ENCODE assay signal across 8 cellular contexts in the genomic region with DNA sequence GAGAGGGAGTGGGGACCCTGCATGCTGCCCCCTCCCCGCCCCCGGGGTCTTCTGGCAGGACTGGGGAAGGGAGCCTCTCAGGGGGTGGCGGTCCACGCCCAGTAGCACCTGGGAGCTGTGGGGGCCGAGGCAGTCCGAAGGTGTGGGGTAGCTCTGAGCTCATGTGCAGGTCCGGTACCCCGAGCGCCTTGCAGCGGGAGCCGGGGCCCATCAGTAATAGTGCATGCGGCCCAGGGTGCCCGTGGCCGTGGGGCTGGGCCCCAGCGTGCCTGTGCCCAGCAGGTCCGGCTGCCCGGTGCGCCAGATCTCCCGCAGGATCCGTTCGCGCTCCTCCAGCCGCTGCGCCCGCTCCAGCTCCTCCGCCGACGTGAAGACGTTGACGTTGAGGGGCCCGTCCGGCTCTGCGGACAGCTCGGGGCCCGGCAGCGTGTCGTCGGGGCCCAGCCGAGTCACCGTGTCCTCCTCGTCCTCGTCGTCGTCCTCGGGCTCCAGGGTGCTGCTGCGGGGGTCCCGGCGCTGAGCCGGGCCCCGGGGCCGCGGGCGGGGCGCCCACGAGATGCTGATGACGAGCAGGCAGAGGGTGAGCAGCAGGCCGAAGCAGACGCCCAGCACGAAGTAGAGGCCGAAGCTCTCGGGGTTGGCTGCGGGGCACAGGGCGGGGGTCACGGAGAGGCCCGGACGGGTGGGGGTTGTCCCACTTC. TPM values are rescaled to one million over a fixed set of nuclear protein-coding genes. Genes with fewer than 3 reads are reported as not detected.
A peak's percentile ranks its signal among the peaks of the same experiment; 100 is the strongest.
DNase-seq lines count a peak whose midpoint lies in the region; ATAC-seq, FAIRE-seq and TF ChIP-seq lines count a peak whose summit lies in the region.

No MANE protein-coding gene starts in this region.

- peak overlapping the region; percentile 87 for H3K27ac ChIP-seq in IMR-90 (ENCODE audit: insufficient read depth, low read length)
- H3K27ac ChIP-seq in endothelial cell of umbilical vein (ENCODE audit: insufficient read depth, low read depth, low read length) = peak overlapping the region; percentile 62

- TF ChIP-seq POLR2A in IMR-90 (IDR thresholded peaks at IDR 0.05; ENCODE audit: low read depth, low read length) = no peak
- TF ChIP-seq POLR2A in endothelial cell of umbilical vein (IDR thresholded peaks at IDR 0.05; ENCODE audit: low read depth, low read length) = no peak

- POLR2A ChIA-PET in AG04449 (lab: Yijun Ruan, JAX) = interaction anchor here (0.7 to 3.0 kb wide), 10 partner anchors 13 to 173 kb away, joined by 3 to 19 read pairs (median 6); partner anchors contain the start of genes LSM10, SH3D21 and TRAPPC3
- POLR2A ChIA-PET in IMR-90 (lab: Charles Lee; ENCODE audit: unreplicated experiment) = no interaction called here
- POLR2A ChIA-PET in endothelial cell of umbilical vein (lab: Charles Lee) = interaction anchor here (1.3 kb wide), 1 partner anchor 15 kb away, joined by 4 read pairs; no protein-coding TSS in a partner anchor

- WGBS in IMR-90 (ENCODE audit: extremely low coverage in 2 of 2, insufficient read length in 1 of 2), 2 experiments = 12% methylated on average over 29 of the region's 66 CpGs; no CpG with 5 or more reads in 1 of the 2 experiments

- H3K9me3 Mint-ChIP-seq in natural killer cell treated with Interleukin-12 subunit alpha and Interleukin-12 subunit beta and Interleukin-15 and Interleukin-18, amount 100 ng/mL, for 72 hours = no peaks in the 10 kb centered on the region

- peak overlapping the region; percentile 87 for H3K4me2 ChIP-seq in IMR-90 (ENCODE audit: low read depth, low read length)
- H3K4me2 ChIP-seq in endothelial cell of umbilical vein (ENCODE audit: insufficient read depth, low read length) = peak overlapping the region; percentile 79

- DNase-seq in AG04449 (ENCODE audit: low read depth, low spot score) = no peak
- no peak for DNase-seq in IMR-90
- no peak for DNase-seq in endothelial cell of umbilical vein (ENCODE audit: low read depth, low spot score)
- DNase-seq in natural killer cell treated with Interleukin-12 subunit alpha and Interleukin-12 subunit beta and Interleukin-15 and Interleukin-18, amount 100 ng/mL, for 72 hours (ENCODE audit: low spot score) = no peak
- DNase-seq in SHP77 (lab: John Stamatoyannopoulos, UW) = no peak
- no peak for DNase-seq in NCI-H2171 treated with DMSO at 0.1 percent for 48 hours (lab: John Stamatoyannopoulos, UW)

- peak overlapping the region; percentile 99 for H2AK9ac ChIP-seq in IMR-90 (replicated peaks; ENCODE audit: low read depth, low read length, poor library complexity)

- H3K56ac ChIP-seq in IMR-90 (ENCODE audit: extremely low read depth, insufficient read depth, low read length) = 0 out of 2 replicates have a peak overlapping the region, but pooled peaks have one; percentile 18

- peak overlapping the region; percentile 97 for H3K14ac ChIP-seq in IMR-90 (replicated peaks; ENCODE audit: low read depth, low read length)

- no peak overlapping the region for H2BK15ac ChIP-seq in IMR-90 (ENCODE audit: low read depth, low read length)

- peak overlapping the region; percentile 76 for H4K91ac ChIP-seq in IMR-90 (ENCODE audit: insufficient read depth, low read depth, low read length)

- CTCF ChIA-PET in AG04449 (lab: Yijun Ruan, JAX) (interaction anchor here (0.8 to 3.5 kb wide), 9 partner anchors 20 to 173 kb away, joined by 3 to 17 read pairs (median 4); partner anchors contain the start of gene TRAPPC3), IMR-90 (lab: Yijun Ruan, JAX) (no interaction called here), endothelial cell of umbilical vein (lab: Charles Lee) (interaction anchor here (0.8 to 2.4 kb wide), 4 partner anchors 13 to 23 kb away, joined by 3 to 13 read pairs (median 3); partner anchors contain the start of gene SH3D21)

- H4K8ac ChIP-seq in IMR-90 (ENCODE audit: low read depth in 2 of 2, low read length in 2 of 2) = peak overlapping the region; percentile 87 to 95; a peak in 2 of 4 replicates

- peak; percentile 2 for ATAC-seq in IMR-90 (ENCODE audit: low read depth)
- ATAC-seq in natural killer cell treated with Interleukin-12 subunit alpha and Interleukin-12 subunit beta and Interleukin-15 and Interleukin-18, amount 100 ng/mL, for 72 hours = no peak
- ATAC-seq in GM18907 (IDR thresholded peaks at IDR 0.05; ENCODE audit: unreplicated experiment) = no peak
- no peak for ATAC-seq in GM21423 (IDR thresholded peaks at IDR 0.05; ENCODE audit: unreplicated experiment)

- peaks cover 0 to 60% of the 10 kb centered on the region in 2 experiments for H3K79me1 ChIP-seq in IMR-90 (ENCODE audit: low read depth in 1 of 2, low read length in 2 of 2)

- FAIRE-seq in endothelial cell of umbilical vein (lab: Jason Lieb, UNC) = no peak

- H2AK5ac ChIP-seq in IMR-90 (ENCODE audit: low read depth, low read length) = peak overlapping the region; percentile 100

- H4K20me1 ChIP-seq in IMR-90 (ENCODE audit: insufficient read depth, low read length) (peaks cover 7% of the 10 kb centered on the region), endothelial cell of umbilical vein (replicated peaks; ENCODE audit: control insufficient read depth, extremely low read depth, insufficient read depth, low read length) (no peaks in the 10 kb centered on the region)

- peak overlapping the region; percentile 53 for H3K4me3 Mint-ChIP-seq in natural killer cell treated with Interleukin-12 subunit alpha and Interleukin-12 subunit beta and Interleukin-15 and Interleukin-18, amount 100 ng/mL, for 72 hours

- H4K5ac ChIP-seq in IMR-90 (ENCODE audit: low read depth, low read length) = no peak overlapping the region; the same call in 1 of the 2 replicates

- peak overlapping the region; percentile 78 for H3K4me3 ChIP-seq in AG04449 (ENCODE audit: low read depth, low read length)
- peak overlapping the region; percentile 78 for H3K4me3 ChIP-seq in IMR-90 (ENCODE audit: insufficient read depth, low read depth, low read length)
- peak overlapping the region in 2 of 3 experiments; percentile 71 to 85 for H3K4me3 ChIP-seq in endothelial cell of umbilical vein (replicated peaks in 1 of 3; ENCODE audit: insufficient read depth in 1 of 3, low read depth in 1 of 3, low read length in 3 of 3)

- H2AFZ ChIP-seq in IMR-90 (replicated peaks; ENCODE audit: low read length, poor library complexity) (peak overlapping the region; percentile 86), endothelial cell of umbilical vein (ENCODE audit: low read depth, low read length) (no peak overlapping the region)

- H3K9me3 ChIP-seq in IMR-90 (ENCODE audit: control insufficient read depth, insufficient read depth, low read length) (no peaks in the 10 kb centered on the region), endothelial cell of umbilical vein (replicated peaks; ENCODE audit: control insufficient read depth, insufficient read depth, low read length) (no peaks in the 10 kb centered on the region)

- H3K9ac ChIP-seq in IMR-90 (ENCODE audit: low read depth, low read length) = peak overlapping the region; percentile 71
- no peak overlapping the region for H3K9ac ChIP-seq in endothelial cell of umbilical vein (replicated peaks; ENCODE audit: extremely low read depth, insufficient read depth, low read length)

- intact Hi-C loops in IMR-90 (cut with micrococcal nuclease) = loop anchor here (2.0 to 5.0 kb wide), 3 partner anchors 29 to 65 kb away; partner anchors contain the start of gene STK40
- intact Hi-C loops in endothelial cell of umbilical vein (cut with micrococcal nuclease) = no loop called here

- peak overlapping the region; percentile 91 for H2BK5ac ChIP-seq in IMR-90 (ENCODE audit: low read depth, low read length, poor library complexity, severe bottlenecking)

- BruUV-seq in IMR-90 (replicated peaks; lab: Mats Ljungman, UMichigan) (no TSS peak), endothelial cell of umbilical vein (replicated peaks; lab: Mats Ljungman, UMichigan) (TSS peak; percentile 29)

- peak overlapping the region; percentile 90; the same call in 1 of the 2 replicates for H2BK120ac ChIP-seq in IMR-90 (ENCODE audit: low read depth, low read length)

- peaks cover 14% of the 10 kb centered on the region for H3K79me2 ChIP-seq in endothelial cell of umbilical vein (ENCODE audit: control insufficient read depth, insufficient read depth, low read length)

- H3K4ac ChIP-seq in IMR-90 (ENCODE audit: low read depth, low read length) = peak overlapping the region; percentile 99

- in situ Hi-C loops in IMR-90 (cut with MboI; ENCODE audit: low sequenced_read_pairs) = no loop called here

- H3K9me1 ChIP-seq in IMR-90 (ENCODE audit: insufficient read depth, low read length) (peaks cover 16% of the 10 kb centered on the region), endothelial cell of umbilical vein (replicated peaks; ENCODE audit: control insufficient read depth, extremely low read depth, insufficient read depth, low read length) (no peaks in the 10 kb centered on the region)

- TF ChIP-seq CTCF in AG04449 (IDR thresholded peaks at IDR 0.05; ENCODE audit: insufficient read depth, low read length, missing control alignments) (no peak), IMR-90 (conservative IDR thresholded peaks at IDR 0.05; ENCODE audit: low read depth, low read length) (no peak), endothelial cell of umbilical vein (IDR thresholded peaks at IDR 0.05; ENCODE audit: extremely low read depth in 1 of 2, insufficient read depth in 1 of 2, low read depth in 1 of 2, low read length in 2 of 2) (no peak)

- H3K4me1 ChIP-seq in IMR-90 (ENCODE audit: control insufficient read depth, insufficient read depth, low read length) = peaks cover 26% of the 10 kb centered on the region
- peaks cover 13% of the 10 kb centered on the region for H3K4me1 ChIP-seq in endothelial cell of umbilical vein (ENCODE audit: control insufficient read depth, extremely low read depth, insufficient read depth, low read length)

- peak overlapping the region; percentile 98; the same call in 1 of the 2 replicates for H3K23ac ChIP-seq in IMR-90 (ENCODE audit: low read depth, low read length)

- H3K27me3 Mint-ChIP-seq in natural killer cell treated with Interleukin-12 subunit alpha and Interleukin-12 subunit beta and Interleukin-15 and Interleukin-18, amount 100 ng/mL, for 72 hours = peaks cover 0 to 1% of the 10 kb centered on the region in 2 donors

- H3K36me3 ChIP-seq in IMR-90 (ENCODE audit: control insufficient read depth, insufficient read depth, low read length) (peaks cover 9% of the 10 kb centered on the region), endothelial cell of umbilical vein (ENCODE audit: control insufficient read depth in 2 of 2, extremely low read depth in 1 of 2, insufficient read depth in 2 of 2, low read length in 2 of 2) (peaks cover 0 to 5% of the 10 kb centered on the region in 2 experiments)

- dilution Hi-C loops in IMR-90 (cut with HindIII; ENCODE audit: low sequenced_read_pairs, unreplicated experiment) (no loop called here), endothelial cell of umbilical vein (cut with MboI; ENCODE audit: extremely low pct_ligation_motif_present, low sequenced_read_pairs) (no loop called here)

- H3K27me3 ChIP-seq in IMR-90 (ENCODE audit: control insufficient read depth, insufficient read depth, low read length) (no peaks in the 10 kb centered on the region), endothelial cell of umbilical vein (ENCODE audit: control insufficient read depth in 2 of 2, insufficient read depth in 2 of 2, low read length in 2 of 2) (no peaks in the 10 kb centered on the region)

- TF ChIP-seq RAD21 in IMR-90 (IDR thresholded peaks at IDR 0.05; ENCODE audit: low read length) = no peak

- peaks cover 1 to 15% of the 10 kb centered on the region in 2 donors for H3K4me1 Mint-ChIP-seq in natural killer cell treated with Interleukin-12 subunit alpha and Interleukin-12 subunit beta and Interleukin-15 and Interleukin-18, amount 100 ng/mL, for 72 hours (ENCODE audit: low read depth in 2 of 2)

- H3K27ac Mint-ChIP-seq in natural killer cell treated with Interleukin-12 subunit alpha and Interleukin-12 subunit beta and Interleukin-15 and Interleukin-18, amount 100 ng/mL, for 72 hours = peak overlapping the region in 1 of 2 donors; percentile 49

- no peak overlapping the region; the same call in 1 of the 2 replicates for H3K18ac ChIP-seq in IMR-90 (ENCODE audit: low read depth, low read length)

- no peak overlapping the region for H2BK20ac ChIP-seq in IMR-90 (ENCODE audit: low read depth, low read length)

- no peaks in the 10 kb centered on the region for H3K36me3 Mint-ChIP-seq in natural killer cell treated with Interleukin-12 subunit alpha and Interleukin-12 subunit beta and Interleukin-15 and Interleukin-18, amount 100 ng/mL, for 72 hours

RNA-seq across cellular contexts. Expression of gene EVA1B, which starts 1.2 kb away (rescaled TPM):
- total RNA-seq in IMR-90 (2012; rRNA removed) = 49.8 and 63.3 TPM in 2 replicates
- polyA plus RNA-seq in IMR-90 (2012; rRNA removed) = 64.6 and 147 TPM in 2 replicates
- polyA plus RNA-seq in IMR-90 (2012; cell fraction: cytosol; rRNA removed) = 167 and 245 TPM in 2 replicates
- 42.8 and 99.5 TPM in 2 replicates for polyA plus RNA-seq in IMR-90 (2012; cell fraction: nucleus; rRNA removed; ENCODE audit: low replicate concordance)
- total RNA-seq in endothelial cell of umbilical vein = 63.2 and 64.7 TPM in 2 replicates
- 132 and 255 TPM in 2 replicates for polyA plus RNA-seq in endothelial cell of umbilical vein
- 42.8 and 79.0 TPM in 2 replicates for polyA plus RNA-seq in endothelial cell of umbilical vein (2011; cell fraction: cytosol; rRNA removed)
- polyA plus RNA-seq in endothelial cell of umbilical vein (2011; cell fraction: nucleus; rRNA removed) = 14.7 and 18.7 TPM in 2 replicates
- 37.9 and 66.8 TPM in 2 replicates for polyA plus RNA-seq in endothelial cell of umbilical vein (2012)
- polyA minus RNA-seq in endothelial cell of umbilical vein = 9.2 and 12.4 TPM in 2 replicates
- 3.6 TPM for polyA minus RNA-seq in endothelial cell of umbilical vein (2011; cell fraction: cytosol; rRNA and poly(A)+ RNA removed)
- polyA minus RNA-seq in endothelial cell of umbilical vein (2011; cell fraction: nucleus; rRNA and poly(A)+ RNA removed) = 2.0 and 3.8 TPM in 2 replicates
- 1 to 10 TPM; 5.8 to 6.3 TPM for total RNA-seq in natural killer cell treated with Interleukin-12 subunit alpha and Interleukin-12 subunit beta and Interleukin-15 and Interleukin-18, amount 100 ng/mL, for 72 hours

RNA-seq across cellular contexts. Expression of gene SH3D21, which starts 16.1 kb away (rescaled TPM):
- 1.8 and 1.9 TPM in 2 replicates for total RNA-seq in IMR-90 (2012; rRNA removed)
- polyA plus RNA-seq in IMR-90 (2012; rRNA removed) = 11.0 and 11.9 TPM in 2 replicates
- 2.6 and 2.9 TPM in 2 replicates for polyA plus RNA-seq in IMR-90 (2012; cell fraction: cytosol; rRNA removed)
- 65.3 and 92.1 TPM in 2 replicates for polyA plus RNA-seq in IMR-90 (2012; cell fraction: nucleus; rRNA removed; ENCODE audit: low replicate concordance)
- total RNA-seq in endothelial cell of umbilical vein = 5.1 and 7.2 TPM in 2 replicates
- polyA plus RNA-seq in endothelial cell of umbilical vein = 1.6 and 1.8 TPM in 2 replicates
- 0.72 and 0.76 TPM in 2 replicates for polyA plus RNA-seq in endothelial cell of umbilical vein (2011; cell fraction: cytosol; rRNA removed)
- polyA plus RNA-seq in endothelial cell of umbilical vein (2011; cell fraction: nucleus; rRNA removed) = 26.0 and 27.2 TPM in 2 replicates
- polyA plus RNA-seq in endothelial cell of umbilical vein (2012) = 3.2 and 4.3 TPM in 2 replicates
- polyA minus RNA-seq in endothelial cell of umbilical vein = 0.68 and 1.5 TPM in 2 replicates
- 0.61 TPM for polyA minus RNA-seq in endothelial cell of umbilical vein (2011; cell fraction: cytosol; rRNA and poly(A)+ RNA removed)
- polyA minus RNA-seq in endothelial cell of umbilical vein (2011; cell fraction: nucleus; rRNA and poly(A)+ RNA removed) = 3.9 and 5.1 TPM in 2 replicates
- total RNA-seq in natural killer cell treated with Interleukin-12 subunit alpha and Interleukin-12 subunit beta and Interleukin-15 and Interleukin-18, amount 100 ng/mL, for 72 hours = 10 to 100 TPM; 12.6 to 18.6 TPM
